In the genomic region with DNA sequence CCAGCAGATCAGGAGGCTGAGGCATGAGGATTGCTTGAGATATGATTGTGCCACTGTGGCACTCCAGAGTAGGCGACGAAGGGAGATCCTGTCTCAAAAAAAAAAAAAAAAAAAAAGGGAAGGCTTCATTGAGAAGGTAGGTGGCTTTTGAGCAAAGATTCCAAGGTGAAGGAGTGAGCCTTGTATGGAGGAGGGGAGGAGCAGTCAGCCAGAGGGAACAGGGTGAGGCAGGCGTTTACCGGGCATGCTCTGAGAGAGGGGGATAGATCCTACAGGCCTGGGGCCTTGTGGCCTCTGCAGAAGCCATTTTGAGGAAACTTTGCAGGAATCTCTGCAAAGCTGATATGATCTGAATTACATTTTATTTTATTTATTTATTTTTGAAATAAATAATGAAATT, we compare ENCODE assay signal across 15 cellular contexts. TPM values are rescaled to one million over a fixed set of nuclear protein-coding genes. Genes with fewer than 3 reads are reported as not detected.
"Had no signal": no experiment of that assay in that cellular context is flagged by ENCODE, and none has a peak within 500 bp of the region (broad histone marks: within the 10 kb centered on the region; RNA-seq: fewer than 3 reads in every experiment).

No MANE protein-coding gene starts in this region.

- H3K4me3 ChIP-seq: colonic mucosa, heart left ventricle, left ventricle myocardium inferior, right atrium auricular region, skin epidermis, tibial artery had no signal

- DNase-seq: activated CD4-positive, alpha-beta T cell treated with anti-CD3 and anti-CD28 coated beads for 1 hour; activated CD8-positive, alpha-beta memory T cell treated with anti-CD3 and anti-CD28 coated beads, Interleukin-2, amount 50 U/mL, for 48 hours; activated CD8-positive, alpha-beta T cell treated with anti-CD3 and anti-CD28 coated beads, Interleukin-2, amount 10 ng/mL, durations not matched to agents 7 days and 5 days; colonic mucosa; effector CD4-positive, alpha-beta T cell; heart left ventricle; left ventricle myocardium inferior; mesenchymal stem cell; SHP77; tibial artery had no signal

- H3K4me3 Mint-ChIP-seq: activated CD8-positive, alpha-beta T cell treated with anti-CD3 and anti-CD28 coated beads, Interleukin-2, amount 10 ng/mL, durations not matched to agents 7 days and 5 days had no signal

- ATAC-seq: activated CD8-positive, alpha-beta T cell treated with anti-CD3 and anti-CD28 coated beads, Interleukin-2, amount 10 ng/mL, durations not matched to agents 7 days and 5 days; heart left ventricle; SK-N-SH treated with all-trans-retinoic acid at 6 μM for 48 hours had no signal

- H3K27me3 ChIP-seq: colonic mucosa, heart left ventricle, right atrium auricular region, tibial artery had no signal

- H3K27ac Mint-ChIP-seq: activated CD8-positive, alpha-beta T cell treated with anti-CD3 and anti-CD28 coated beads, Interleukin-2, amount 10 ng/mL, durations not matched to agents 7 days and 5 days had no signal

- H3K27ac ChIP-seq: colonic mucosa, heart left ventricle, left ventricle myocardium inferior, right atrium auricular region, skin epidermis, tibial artery had no signal

- H3K36me3 ChIP-seq: colonic mucosa, heart left ventricle, left ventricle myocardium inferior, right atrium auricular region, tibial artery had no signal

- H3K9me3 ChIP-seq: colonic mucosa, heart left ventricle, left ventricle myocardium inferior, right atrium auricular region, tibial artery had no signal

RNA-seq across cellular contexts. Expression of a gene that starts 35.7 kb away (rescaled TPM):
- total RNA-seq: fibroblast of lung, frontal cortex had no signal
